ENCODE assay signal across 1 cellular context in genomic region chr5:110880413-110880812, GRCh38.
TF ChIP-seq lines count a peak whose summit lies in the region.

No MANE protein-coding gene starts in this region.

TF ChIP-seq in liver, 16 proteins besides CTCF, POLR2A, EP300 and RAD21 (continued from another document):
- no peak for TF ChIP-seq REST (IDR thresholded peaks at IDR 0.05)
- TF ChIP-seq YY1 (IDR thresholded peaks at IDR 0.05) = no peak
- TF ChIP-seq ZBTB33 (IDR thresholded peaks at IDR 0.05) = no peak
- no peak for TF ChIP-seq GABPA (IDR thresholded peaks at IDR 0.05 in 1 of 2, conservative IDR thresholded peaks at IDR 0.05 in 1 of 2)
- no peak for TF ChIP-seq FOXA2 (IDR thresholded peaks at IDR 0.05)
- no peak for TF ChIP-seq FOXA1 (IDR thresholded peaks at IDR 0.05)
- TF ChIP-seq TAF1 (conservative IDR thresholded peaks at IDR 0.05) = no peak
- TF ChIP-seq HNF4A (conservative IDR thresholded peaks at IDR 0.05) = no peak
- peak in 1 of 2 donors; percentile 30 for TF ChIP-seq RXRA (IDR thresholded peaks at IDR 0.05)
TF ChIP-seq in liver: peak in this region for 4.
